Comparison of ENCODE assay signal across 1 cellular context in the genomic region with DNA sequence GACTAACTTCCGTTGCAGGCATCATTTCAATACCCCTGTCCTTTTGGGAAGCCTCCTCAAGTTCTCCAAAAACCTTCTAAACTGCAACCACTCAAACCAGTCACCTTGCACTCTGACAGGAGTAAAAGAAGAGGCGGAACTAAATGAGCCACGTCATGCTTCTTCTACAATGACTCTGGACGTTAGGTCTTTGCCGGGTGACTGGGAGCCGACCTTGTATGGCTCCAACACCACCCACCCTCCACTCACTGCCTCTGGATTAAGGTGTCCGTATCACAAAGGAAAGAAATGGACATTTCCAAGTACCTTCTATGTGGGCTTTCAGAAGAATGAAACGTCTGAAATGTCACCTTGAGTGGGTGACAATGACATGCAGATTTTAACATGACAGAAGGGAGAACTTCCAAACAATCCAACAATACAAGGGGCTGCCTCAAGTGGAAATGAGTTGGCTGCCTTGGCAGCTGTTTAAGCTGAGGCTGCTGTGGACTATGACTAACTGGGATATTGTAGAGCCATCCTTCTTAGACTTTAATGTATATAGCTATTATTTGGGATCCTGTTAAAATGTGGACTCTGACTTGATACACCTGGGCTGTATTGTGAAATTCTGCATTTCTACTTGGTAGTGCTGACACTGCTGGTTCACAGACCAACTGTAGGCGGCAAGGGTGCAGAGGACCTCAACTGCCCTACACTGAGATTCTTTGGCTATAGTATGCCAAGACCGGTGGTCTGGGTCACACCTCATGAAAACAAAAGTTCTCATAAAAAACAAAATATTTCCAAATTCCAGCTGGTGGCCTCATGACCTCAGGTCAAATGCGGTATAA.
TF ChIP-seq lines count a peak whose summit lies in the region.

No MANE protein-coding gene starts in this region.

TF ChIP-seq in IMR-90, 13 proteins besides CTCF, POLR2A, EP300 and RAD21:
- TF ChIP-seq SMC3 (IDR thresholded peaks at IDR 0.05; ENCODE audit: low read depth, low read length): no peak
- TF ChIP-seq USF2 (IDR thresholded peaks at IDR 0.05; ENCODE audit: low read depth, low read length): no peak
- TF ChIP-seq NFE2L2 (IDR thresholded peaks at IDR 0.05; ENCODE audit: low read depth, low read length): no peak
- TF ChIP-seq, protein P1, sequence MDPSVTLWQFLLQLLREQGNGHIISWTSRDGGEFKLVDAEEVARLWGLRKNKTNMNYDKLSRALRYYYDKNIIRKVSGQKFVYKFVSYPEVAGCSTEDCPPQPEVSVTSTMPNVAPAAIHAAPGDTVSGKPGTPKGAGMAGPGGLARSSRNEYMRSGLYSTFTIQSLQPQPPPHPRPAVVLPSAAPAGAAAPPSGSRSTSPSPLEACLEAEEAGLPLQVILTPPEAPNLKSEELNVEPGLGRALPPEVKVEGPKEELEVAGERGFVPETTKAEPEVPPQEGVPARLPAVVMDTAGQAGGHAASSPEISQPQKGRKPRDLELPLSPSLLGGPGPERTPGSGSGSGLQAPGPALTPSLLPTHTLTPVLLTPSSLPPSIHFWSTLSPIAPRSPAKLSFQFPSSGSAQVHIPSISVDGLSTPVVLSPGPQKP (IDR thresholded peaks at IDR 0.05; ENCODE audit: borderline replicate concordance, low read depth, low read length): no peak
